In the genomic region with DNA sequence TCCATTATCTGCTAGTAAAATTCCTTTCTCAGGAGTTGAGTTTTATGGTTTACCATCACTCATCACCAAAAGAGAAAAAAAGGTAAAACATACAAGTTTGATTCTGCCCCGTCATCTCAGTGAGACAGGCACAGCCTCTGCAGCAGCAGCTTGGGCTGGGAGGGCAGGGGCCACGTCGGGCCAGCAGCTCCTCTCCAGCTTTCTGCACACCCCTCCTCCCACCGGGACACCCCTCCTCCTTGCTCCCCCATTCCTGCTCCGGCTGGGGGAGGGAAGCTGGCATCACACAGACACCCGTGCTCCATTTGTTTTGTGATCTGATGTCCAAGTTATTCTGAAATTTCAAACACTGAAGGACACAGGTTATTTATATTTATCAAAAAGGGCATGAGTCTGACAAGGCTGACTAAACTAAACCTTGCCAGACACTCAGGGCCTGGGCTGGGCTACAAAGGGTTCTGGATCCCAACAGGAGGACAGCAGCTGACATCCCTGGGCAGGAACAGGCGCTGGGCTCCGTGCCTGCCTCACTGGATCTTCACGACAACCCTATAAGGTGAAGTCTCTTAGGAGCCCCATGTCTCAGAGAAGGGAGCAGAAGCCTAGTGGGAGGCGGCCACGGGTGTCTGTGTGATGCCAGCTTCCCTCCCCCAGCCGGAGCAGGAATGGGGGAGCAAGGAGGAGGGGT, we compare ENCODE assay signal across 10 cellular contexts.
DNase-seq lines count a peak whose midpoint lies in the region; ATAC-seq, FAIRE-seq and TF ChIP-seq lines count a peak whose summit lies in the region.
"Had no signal": no experiment of that assay in that cellular context is flagged by ENCODE, and none has a peak within 500 bp of the region (broad histone marks: within the 10 kb centered on the region; RNA-seq: fewer than 3 reads in every experiment).

No MANE protein-coding gene starts in this region.

- H3K4me1 Mint-ChIP-seq in HFFc6 (ENCODE audit: low read depth), result peaks cover 27% of the 10 kb centered on the region
- H3K4me1 Mint-ChIP-seq in T-helper 2 cell treated with Interferon-gamma antibody and Interleukin-4, amounts not matched to agents 5 μg/mL and 100 μg/mL, for 36 hours (ENCODE audit: low read depth), result peaks cover 49% of the 10 kb centered on the region

- TF ChIP-seq CTCF in HFFc6 (IDR thresholded peaks at IDR 0.05) (no peak), bronchial epithelial cell (IDR thresholded peaks at IDR 0.05; ENCODE audit: insufficient read depth, low read length, severe bottlenecking) (no peak), right lobe of liver (IDR thresholded peaks at IDR 0.05) (no peak)

- H3K36me3 ChIP-seq in bronchial epithelial cell (ENCODE audit: control insufficient read depth, insufficient read depth, low read length) (no peaks in the 10 kb centered on the region), right lobe of liver (no peaks in the 10 kb centered on the region), small intestine (ENCODE audit: control insufficient read depth in 2 of 2, insufficient read depth in 2 of 2, low read length in 2 of 2) (no peaks in the 10 kb centered on the region)
- H3K36me3 ChIP-seq: lower lobe of right lung had no signal

- intact Hi-C loops in right lobe of liver (cut with DNase I), result no loop called here

- H3K4me1 ChIP-seq in right lobe of liver (peaks cover 0 to 38% (median 17%) of the 10 kb centered on the region in 4 donors), small intestine (ENCODE audit: control insufficient read depth in 2 of 2, insufficient read depth in 1 of 2, low read depth in 1 of 2, low read length in 1 of 2) (peaks cover 8 to 25% of the 10 kb centered on the region in 2 donors)

- H3K4me3 Mint-ChIP-seq in HFFc6, result no peak overlapping the region
- H3K4me3 Mint-ChIP-seq in T-helper 2 cell treated with Interferon-gamma antibody and Interleukin-4, amounts not matched to agents 5 μg/mL and 100 μg/mL, for 36 hours, result no peak overlapping the region

- TF ChIP-seq POLR2A in right lobe of liver (IDR thresholded peaks at IDR 0.05), result no peak

- H3K27ac Mint-ChIP-seq in HFFc6, result peak overlapping the region; percentile 83
- H3K27ac Mint-ChIP-seq in T-helper 2 cell treated with Interferon-gamma antibody and Interleukin-4, amounts not matched to agents 5 μg/mL and 100 μg/mL, for 36 hours, result no peak overlapping the region

- peak; percentile 79 for FAIRE-seq in bronchial epithelial cell (lab: Jason Lieb, UNC)
- no peak for FAIRE-seq in small intestine (lab: Jason Lieb, UNC)

- ATAC-seq in right lobe of liver, result peak; percentile 16 to 46 (median 38)
- no peak for ATAC-seq in HG02623 (IDR thresholded peaks at IDR 0.05; ENCODE audit: unreplicated experiment)
- no peak for ATAC-seq in HG03442 (IDR thresholded peaks at IDR 0.05; ENCODE audit: unreplicated experiment)

- DNase-seq in HFFc6, result no peak
- DNase-seq in bronchial epithelial cell (ENCODE audit: low read depth), result no peak
- peak in 1 of 3 donors; percentile 70 for DNase-seq in right lobe of liver
- DNase-seq in small intestine, result no peak
- DNase-seq in T-helper 1 cell, result no peak
- DNase-seq in T-helper 2 cell treated with Interferon-gamma antibody and Interleukin-4, amounts not matched to agents 5 μg/mL and 100 μg/mL, for 36 hours (ENCODE audit: low spot score), result no peak
- DNase-seq: lower lobe of right lung, NCI-H2081 treated with DMSO at 0.1 percent for 48 hours had no signal

- H3K27ac ChIP-seq in right lobe of liver (peak overlapping the region; percentile 19 to 83 (median 36)), small intestine (ENCODE audit: low read depth in 1 of 2, low read length in 1 of 2) (peak overlapping the region; percentile 6 to 67)

- H3K27me3 ChIP-seq in bronchial epithelial cell (ENCODE audit: control insufficient read depth, insufficient read depth, low read length) (no peaks in the 10 kb centered on the region), right lobe of liver (no peaks in the 10 kb centered on the region), small intestine (ENCODE audit: control insufficient read depth in 2 of 2, insufficient read depth in 2 of 2, low read length in 2 of 2) (no peaks in the 10 kb centered on the region)

- no peak overlapping the region for H3K4me3 ChIP-seq in bronchial epithelial cell (ENCODE audit: low read depth, low read length)
- H3K4me3 ChIP-seq in right lobe of liver, result peak overlapping the region in 1 of 3 donors; percentile 5
- H3K4me3 ChIP-seq in small intestine (ENCODE audit: low read depth in 1 of 2, low read length in 2 of 2), result no peak overlapping the region
- H3K4me3 ChIP-seq: lower lobe of right lung had no signal

- no peaks in the 10 kb centered on the region for H3K27me3 Mint-ChIP-seq in HFFc6 (ENCODE audit: insufficient read depth)
- no peaks in the 10 kb centered on the region for H3K27me3 Mint-ChIP-seq in T-helper 2 cell treated with Interferon-gamma antibody and Interleukin-4, amounts not matched to agents 5 μg/mL and 100 μg/mL, for 36 hours (ENCODE audit: low read depth)

- no peaks in the 10 kb centered on the region for H3K9me3 Mint-ChIP-seq in HFFc6
- no peaks in the 10 kb centered on the region for H3K9me3 Mint-ChIP-seq in T-helper 2 cell treated with Interferon-gamma antibody and Interleukin-4, amounts not matched to agents 5 μg/mL and 100 μg/mL, for 36 hours

- 18% methylated on average over 6 of the region's 12 CpGs for WGBS in right lobe of liver (ENCODE audit: insufficient coverage, low coverage, low lambda C conversion rate, missing lambda C conversion rate)
- 61 to 81% (median 74%) methylated on average over 11 to 12 of the region's 12 CpGs for WGBS in small intestine, 3 donors

- no peaks in the 10 kb centered on the region; the same call in 1 of the 2 replicates for H3K36me3 Mint-ChIP-seq in HFFc6 (ENCODE audit: low read depth)
- peaks cover 17% of the 10 kb centered on the region for H3K36me3 Mint-ChIP-seq in T-helper 2 cell treated with Interferon-gamma antibody and Interleukin-4, amounts not matched to agents 5 μg/mL and 100 μg/mL, for 36 hours (ENCODE audit: low read depth)

- H3K9me3 ChIP-seq in right lobe of liver, result no peaks in the 10 kb centered on the region
- H3K9me3 ChIP-seq in small intestine (ENCODE audit: control insufficient read depth, low read depth), result no peaks in the 10 kb centered on the region
- H3K9me3 ChIP-seq: lower lobe of right lung had no signal

Comparison
In these comparisons a context has a peak if more than half of its experiments do, and no peak if none do; other contexts are left out.
1. ATAC-seq: peak in right lobe of liver (4 of 4); none in HG02623 (single experiment) and HG03442 (single experiment).